10 cellular contexts compared by ENCODE assay signal in the genomic region with DNA sequence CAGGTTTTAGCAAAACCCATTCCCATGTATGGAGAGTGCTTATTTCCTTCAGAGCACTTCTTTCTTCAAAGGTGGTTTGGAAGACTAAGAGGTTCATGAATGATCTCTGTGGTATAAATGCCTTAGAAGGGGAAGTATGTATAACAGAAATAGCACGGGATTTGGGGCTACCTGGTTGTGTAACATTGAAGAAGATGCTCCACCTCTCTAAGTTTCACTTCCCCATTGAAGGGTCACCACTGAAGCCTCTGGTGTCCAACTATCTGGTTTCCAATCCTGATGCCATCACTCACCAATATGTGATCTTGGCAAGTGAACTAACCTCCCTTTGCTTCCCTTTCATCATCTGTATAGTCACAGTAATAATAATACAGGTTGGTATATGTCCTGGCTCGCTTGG. TPM values are rescaled to one million over a fixed set of nuclear protein-coding genes. Genes with fewer than 3 reads are reported as not detected.
DNase-seq lines count a peak whose midpoint lies in the region; ATAC-seq and TF ChIP-seq lines count a peak whose summit lies in the region.
"Had no signal": no experiment of that assay in that cellular context is flagged by ENCODE, and none has a peak within 500 bp of the region (broad histone marks: within the 10 kb centered on the region; RNA-seq: fewer than 3 reads in every experiment).

No MANE protein-coding gene starts in this region.

- H3K27me3 ChIP-seq in PC-9 (ENCODE audit: insufficient read depth, low read depth): no peaks in the 10 kb centered on the region

- no peak overlapping the region for H2AFZ ChIP-seq in PC-9

- CTCF ChIA-PET in PC-9 (lab: Charles Lee): no interaction called here

- no peaks in the 10 kb centered on the region for H3K36me3 Mint-ChIP-seq in naive B cell

- no peaks in the 10 kb centered on the region for H3K79me2 ChIP-seq in PC-9 (ENCODE audit: low read depth)

- H3K4me1 Mint-ChIP-seq in naive B cell: peaks cover 10 to 11% (median 10%) of the 10 kb centered on the region in 3 donors

- no peaks in the 10 kb centered on the region for H3K4me1 ChIP-seq in PC-9 (replicated peaks; ENCODE audit: insufficient read depth)

- no peaks in the 10 kb centered on the region for H3K9me3 ChIP-seq in PC-9 (ENCODE audit: insufficient read depth, low read depth)

- H3F3A ChIP-seq in PC-9 (ENCODE audit: insufficient read depth, low read depth): peaks cover 2% of the 10 kb centered on the region

- POLR2A ChIA-PET in PC-9 (lab: Charles Lee; ENCODE audit: unreplicated experiment): no interaction called here

- H3K27ac ChIP-seq in PC-9: no peak overlapping the region

- no peak overlapping the region for H3K4me2 ChIP-seq in PC-9

- BruUV-seq in PC-9 (replicated peaks; lab: Mats Ljungman, UMichigan): no TSS peak

- H3K27me3 Mint-ChIP-seq in naive B cell: no peaks in the 10 kb centered on the region

- H3K27ac Mint-ChIP-seq in naive B cell: no peak overlapping the region

- no peaks in the 10 kb centered on the region for H3K9me3 Mint-ChIP-seq in naive B cell

- no peak overlapping the region for H3K4me3 Mint-ChIP-seq in naive B cell

- H3K36me3 ChIP-seq in PC-9 (ENCODE audit: low read depth): no peaks in the 10 kb centered on the region

- no peak for TF ChIP-seq CTCF in PC-9 (conservative IDR thresholded peaks at IDR 0.05)

- peak; percentile 84 for ATAC-seq in GM19025 (IDR thresholded peaks at IDR 0.05; ENCODE audit: low read depth, unreplicated experiment)
- peak; percentile 88 for ATAC-seq in HG02623 (IDR thresholded peaks at IDR 0.05; ENCODE audit: unreplicated experiment)
- ATAC-seq in HG03457 (IDR thresholded peaks at IDR 0.05; ENCODE audit: unreplicated experiment): peak; percentile 93
- ATAC-seq in naive B cell (ENCODE audit: low read depth in 2 of 2): peak; percentile 85 to 89

- H3K4me3 ChIP-seq in PC-9: no peak overlapping the region

- intact Hi-C loops in PC-9 (cut with micrococcal nuclease; ENCODE audit: unreplicated experiment): no loop called here

- no peaks in the 10 kb centered on the region for H3K9me2 ChIP-seq in PC-9 (ENCODE audit: insufficient read depth)

- DNase-seq in naive B cell (peak; percentile 27), SHP77 (lab: John Stamatoyannopoulos, UW) (no peak), PC-9 (no peak), NCI-H2107 treated with DMSO at 0.1 percent for 48 hours (lab: John Stamatoyannopoulos, UW; ENCODE audit: unreplicated experiment) (no peak)
- DNase-seq in activated CD8-positive, alpha-beta memory T cell treated with anti-CD3 and anti-CD28 coated beads, Interleukin-2, amount 50 U/mL, for 48 hours: no peak
- DNase-seq: activated CD8-positive, alpha-beta memory T cell treated with anti-CD3 and anti-CD28 coated beads for 24 hours; SW 1271 had no signal

- H4K20me1 ChIP-seq in PC-9 (ENCODE audit: insufficient read depth): no peaks in the 10 kb centered on the region

RNA-seq across cellular contexts. Expression of a gene that starts 37.2 kb away (rescaled TPM):
- polyA plus RNA-seq in naive B cell (ENCODE audit: low read depth in 6 of 6): 100 to 1,000 TPM; 126 to 139 (median 131) TPM
- 101 and 120 TPM in 2 replicates for total RNA-seq in PC-9 (2021)
